In the genomic region with DNA sequence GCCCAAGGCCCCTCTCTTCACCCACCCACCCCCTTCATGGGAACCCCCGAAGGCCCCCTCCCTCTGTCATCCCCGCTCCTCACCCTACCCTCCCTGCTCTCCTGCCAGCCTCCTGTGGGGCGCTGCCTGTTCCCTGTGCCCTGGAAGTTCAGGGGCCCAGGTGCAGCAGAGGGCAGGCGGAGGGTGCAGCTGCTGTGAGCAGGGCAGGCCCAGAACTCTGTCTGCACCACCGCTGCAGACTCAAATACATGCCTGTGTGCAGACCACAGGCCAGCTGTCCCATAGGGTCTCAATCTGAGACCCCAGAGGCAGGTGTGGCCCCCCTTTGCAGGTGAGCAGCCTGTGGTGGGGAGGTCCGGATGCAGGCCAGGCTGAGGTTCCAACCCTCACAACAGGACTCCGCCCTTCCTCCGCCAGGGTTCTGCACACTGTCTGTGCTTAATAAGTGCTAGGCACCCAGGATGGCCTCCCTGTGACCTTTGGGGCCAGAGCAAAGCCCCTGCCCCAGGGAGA, we compare ENCODE assay signal across 10 cellular contexts.
DNase-seq lines count a peak whose midpoint lies in the region; ATAC-seq and TF ChIP-seq lines count a peak whose summit lies in the region.
"Had no signal": no experiment of that assay in that cellular context is flagged by ENCODE, and none has a peak within 500 bp of the region (broad histone marks: within the 10 kb centered on the region; RNA-seq: fewer than 3 reads in every experiment).

No MANE protein-coding gene starts in this region.

- no peaks in the 10 kb centered on the region for H3K36me3 ChIP-seq in GM23248 (ENCODE audit: low read depth)
- no peaks in the 10 kb centered on the region for H3K36me3 ChIP-seq in esophagus squamous epithelium
- no peaks in the 10 kb centered on the region for H3K36me3 ChIP-seq in skeletal muscle satellite cell (ENCODE audit: insufficient read depth, low read length)
- H3K36me3 ChIP-seq in tibial nerve, result no peaks in the 10 kb centered on the region

- in situ Hi-C loops in GM23248 (cut with MboI), result no loop called here

- 80 to 83% methylated on average over 8 of the region's 8 CpGs for WGBS in GM23248 (ENCODE audit: low coverage in 1 of 2, low lambda C conversion rate in 2 of 2, missing lambda C conversion rate in 2 of 2), 2 experiments
- 40% methylated on average over 1 of the region's 8 CpGs; no CpG with 5 or more reads in 1 of the 2 donors for WGBS in esophagus squamous epithelium, 2 donors
- 88 to 100% methylated on average over 2 to 8 of the region's 8 CpGs for WGBS in tibial nerve, 2 donors

- intact Hi-C loops in esophagus squamous epithelium (cut with DNase I), result loop anchor here (5.0 to 10.0 kb wide), 2 partner anchors 98 to 120 kb away; no protein-coding TSS in a partner anchor

- no peak overlapping the region for H3K9ac ChIP-seq in GM23248
- no peak overlapping the region for H3K9ac ChIP-seq in skeletal muscle satellite cell (ENCODE audit: low read depth, low read length)

- CTCF ChIA-PET in activated CD8-positive, alpha-beta T cell treated with anti-CD3 and anti-CD28 coated beads, Interleukin-2, amount 10 ng/mL, durations not matched to agents 7 days and 5 days (lab: Charles Lee), result no interaction called here

- DNase-seq in GM23248 (no peak), esophagus squamous epithelium (lab: John Stamatoyannopoulos, UW) (no peak), NCI-H187 treated with DMSO at 0.1 percent for 48 hours (lab: John Stamatoyannopoulos, UW) (no peak), tibial nerve (ENCODE audit: low spot score in 2 of 2) (no peak)
- DNase-seq in activated CD8-positive, alpha-beta T cell treated with anti-CD3 and anti-CD28 coated beads, Interleukin-2, amount 10 ng/mL, durations not matched to agents 7 days and 5 days, result peak; percentile 53
- DNase-seq: anterior cingulate cortex, NCI-H1417 had no signal

- no peak overlapping the region for H3K4me3 ChIP-seq in GM23248
- peak overlapping the region in 2 of 4 donors; percentile 15 to 74 for H3K4me3 ChIP-seq in esophagus squamous epithelium
- no peak overlapping the region for H3K4me3 ChIP-seq in skeletal muscle satellite cell (ENCODE audit: low read length)
- no peak overlapping the region for H3K4me3 ChIP-seq in tibial nerve

- POLR2A ChIA-PET in activated CD8-positive, alpha-beta T cell treated with anti-CD3 and anti-CD28 coated beads, Interleukin-2, amount 10 ng/mL, durations not matched to agents 7 days and 5 days (lab: Charles Lee), result no interaction called here

- H3K27me3 Mint-ChIP-seq in activated CD8-positive, alpha-beta T cell treated with anti-CD3 and anti-CD28 coated beads, Interleukin-2, amount 10 ng/mL, durations not matched to agents 7 days and 5 days (ENCODE audit: low read depth), result peaks cover 5% of the 10 kb centered on the region

- peak overlapping the region; percentile 81 for H3K27ac Mint-ChIP-seq in activated CD8-positive, alpha-beta T cell treated with anti-CD3 and anti-CD28 coated beads, Interleukin-2, amount 10 ng/mL, durations not matched to agents 7 days and 5 days

- no peak for TF ChIP-seq POLR2A in esophagus squamous epithelium (IDR thresholded peaks at IDR 0.05)
- TF ChIP-seq POLR2A in tibial nerve (IDR thresholded peaks at IDR 0.05), result no peak

- H3K9me2 ChIP-seq in GM23248 (ENCODE audit: insufficient read depth), result no peaks in the 10 kb centered on the region

- TF ChIP-seq CTCF in esophagus squamous epithelium (IDR thresholded peaks at IDR 0.05) (no peak), tibial nerve (IDR thresholded peaks at IDR 0.05) (no peak)

- H3K9me3 ChIP-seq in GM23248 (ENCODE audit: low read depth) (no peaks in the 10 kb centered on the region), esophagus squamous epithelium (no peaks in the 10 kb centered on the region), skeletal muscle satellite cell (replicated peaks; ENCODE audit: low read length) (no peaks in the 10 kb centered on the region), tibial nerve (no peaks in the 10 kb centered on the region)

- no peaks in the 10 kb centered on the region for H3F3A ChIP-seq in GM23248 (ENCODE audit: insufficient read depth)

- TF ChIP-seq EP300 in tibial nerve (IDR thresholded peaks at IDR 0.05), result no peak

- no peaks in the 10 kb centered on the region for H3K36me3 Mint-ChIP-seq in activated CD8-positive, alpha-beta T cell treated with anti-CD3 and anti-CD28 coated beads, Interleukin-2, amount 10 ng/mL, durations not matched to agents 7 days and 5 days (ENCODE audit: low read depth)

- no peaks in the 10 kb centered on the region for H4K20me1 ChIP-seq in GM23248 (ENCODE audit: insufficient read depth)

- H3K27me3 ChIP-seq in GM23248 (replicated peaks; ENCODE audit: insufficient read depth) (no peaks in the 10 kb centered on the region; the same call in 1 of the 2 replicates), esophagus squamous epithelium (no peaks in the 10 kb centered on the region), skeletal muscle satellite cell (ENCODE audit: control insufficient read depth, insufficient read depth, low read length) (peaks cover 7% of the 10 kb centered on the region), tibial nerve (peaks cover 2 to 11% of the 10 kb centered on the region in 2 donors)

- H2AFZ ChIP-seq in GM23248, result peak overlapping the region; percentile 51

- H3K27ac ChIP-seq in GM23248 (no peak overlapping the region), esophagus squamous epithelium (peak overlapping the region; percentile 83 to 92 (median 88)), tibial nerve (peak overlapping the region in 2 of 4 donors; percentile 93 to 96)

- no peaks in the 10 kb centered on the region for H3K79me2 ChIP-seq in GM23248 (ENCODE audit: insufficient read depth)

- peaks cover 11% of the 10 kb centered on the region for H3K4me1 Mint-ChIP-seq in activated CD8-positive, alpha-beta T cell treated with anti-CD3 and anti-CD28 coated beads, Interleukin-2, amount 10 ng/mL, durations not matched to agents 7 days and 5 days (ENCODE audit: low read depth)

- H3K4me2 ChIP-seq in GM23248 (ENCODE audit: unreplicated experiment) (peak overlapping the region; percentile 16), skeletal muscle satellite cell (ENCODE audit: low read length) (peak overlapping the region; percentile 72)

- ATAC-seq in activated CD8-positive, alpha-beta T cell treated with anti-CD3 and anti-CD28 coated beads, Interleukin-2, amount 10 ng/mL, durations not matched to agents 7 days and 5 days, result peak; percentile 45
- ATAC-seq in HG02852 (IDR thresholded peaks at IDR 0.05; ENCODE audit: unreplicated experiment) (no peak), GM21360 (IDR thresholded peaks at IDR 0.05; ENCODE audit: unreplicated experiment) (no peak)

- H3K9me3 Mint-ChIP-seq in activated CD8-positive, alpha-beta T cell treated with anti-CD3 and anti-CD28 coated beads, Interleukin-2, amount 10 ng/mL, durations not matched to agents 7 days and 5 days (ENCODE audit: insufficient read depth), result no peaks in the 10 kb centered on the region

- H3K4me3 Mint-ChIP-seq in activated CD8-positive, alpha-beta T cell treated with anti-CD3 and anti-CD28 coated beads, Interleukin-2, amount 10 ng/mL, durations not matched to agents 7 days and 5 days, result no peak overlapping the region

- H3K4me1 ChIP-seq in GM23248 (ENCODE audit: insufficient read depth) (no peaks in the 10 kb centered on the region), esophagus squamous epithelium (peaks cover 27 to 56% (median 30%) of the 10 kb centered on the region in 3 donors), skeletal muscle satellite cell (ENCODE audit: control insufficient read depth, insufficient read depth, low read length) (peaks cover 8% of the 10 kb centered on the region), tibial nerve (peaks cover 0 to 45% (median 21%) of the 10 kb centered on the region in 4 donors)
